Comparison of ENCODE assay signal across 17 cellular contexts in the genomic region with DNA sequence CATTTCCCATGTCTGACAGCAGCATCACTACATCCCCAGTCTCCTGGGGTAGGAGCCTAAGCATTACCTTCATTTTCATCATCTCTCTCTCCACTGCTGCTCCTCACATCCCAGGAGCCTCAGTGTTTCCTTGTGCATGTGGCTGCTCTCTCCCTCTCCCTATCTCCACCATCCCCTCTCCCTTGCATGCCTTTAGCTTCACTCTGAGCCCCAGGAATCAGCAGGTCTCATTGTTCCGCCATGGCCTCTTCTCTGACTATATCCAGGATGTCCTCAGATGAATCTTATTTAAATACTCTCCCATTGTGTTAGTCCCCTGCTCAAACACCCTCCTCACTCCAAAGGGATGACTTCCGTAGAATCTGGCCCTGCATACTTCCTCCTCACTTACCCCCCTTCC.
A peak's percentile ranks its signal among the peaks of the same experiment; 100 is the strongest.
DNase-seq lines count a peak whose midpoint lies in the region; FAIRE-seq and TF ChIP-seq lines count a peak whose summit lies in the region.
"Had no signal": no experiment of that assay in that cellular context is flagged by ENCODE, and none has a peak within 500 bp of the region (broad histone marks: within the 10 kb centered on the region; RNA-seq: fewer than 3 reads in every experiment).

No MANE protein-coding gene starts in this region.

- no peak overlapping the region for H3K4me3 Mint-ChIP-seq in activated naive CD4-positive, alpha-beta T cell treated with anti-CD3 and anti-CD28 coated beads, Interleukin-2, amount 50 U/mL, for 24 hours
- H3K4me3 Mint-ChIP-seq in neural crest cell: no peak overlapping the region
- H3K4me3 Mint-ChIP-seq: CD4-positive, alpha-beta T cell had no signal

- peak overlapping the region; percentile 80 for H3K4me3 ChIP-seq in endocrine pancreas (ENCODE audit: control insufficient read depth, insufficient read depth, low read length)
- H3K4me3 ChIP-seq: A549, GM23248 had no signal

- no peaks in the 10 kb centered on the region for H3K9me3 ChIP-seq in endocrine pancreas (ENCODE audit: control insufficient read depth, low read length)
- H3K9me3 ChIP-seq: A549, Caco-2 had no signal

- no peak for TF ChIP-seq CTCF in neural crest cell (conservative IDR thresholded peaks at IDR 0.05)

- no peaks in the 10 kb centered on the region for H3K4me1 ChIP-seq in endocrine pancreas (ENCODE audit: control insufficient read depth, insufficient read depth, low read length)
- H3K4me1 ChIP-seq: A549, Caco-2 had no signal

- peak overlapping the region; percentile 5 for H3K27ac Mint-ChIP-seq in activated naive CD4-positive, alpha-beta T cell treated with anti-CD3 and anti-CD28 coated beads, Interleukin-2, amount 50 U/mL, for 24 hours
- peak overlapping the region; percentile 54 for H3K27ac Mint-ChIP-seq in neural crest cell (ENCODE audit: unreplicated experiment)
- H3K27ac Mint-ChIP-seq: CD4-positive, alpha-beta T cell had no signal

- H3K9ac ChIP-seq in endocrine pancreas (ENCODE audit: control insufficient read depth, insufficient read depth, low read length): no peak overlapping the region
- H3K9ac ChIP-seq: GM23248 had no signal

- FAIRE-seq in HTR-8/SVneo (lab: Jason Lieb, UNC): no peak
- FAIRE-seq: A549, D721Med, G401.6, GM12891, GM19239 had no signal

- DNase-seq in activated naive CD4-positive, alpha-beta T cell treated with Interleukin-2 at 50 U/mL for 16 hours: no peak
- DNase-seq in neural crest cell (ENCODE audit: low read depth, low spot score): no peak
- no peak for DNase-seq in stimulated activated CD4-positive, alpha-beta T cell treated with anti-CD3 and anti-CD28 coated beads, Interleukin-4, amount 100 ng/mL, for 1 hour
- DNase-seq in SW 1271 (lab: John Stamatoyannopoulos, UW): no peak
- DNase-seq in HTR-8/SVneo (ENCODE audit: insufficient read length, low spot score): no peak
- DNase-seq: AML-193; Caco-2; CD4-positive, alpha-beta T cell; GM23248; H7 had no signal

- H3K27me3 ChIP-seq in endocrine pancreas (ENCODE audit: control insufficient read depth, insufficient read depth, low read length): no peaks in the 10 kb centered on the region

- H3K36me3 ChIP-seq in endocrine pancreas (ENCODE audit: control insufficient read depth, insufficient read depth, low read length): no peaks in the 10 kb centered on the region

- no peaks in the 10 kb centered on the region for H3K36me3 Mint-ChIP-seq in activated naive CD4-positive, alpha-beta T cell treated with anti-CD3 and anti-CD28 coated beads, Interleukin-2, amount 50 U/mL, for 24 hours
- H3K36me3 Mint-ChIP-seq in neural crest cell (ENCODE audit: low read depth): peaks cover 4% of the 10 kb centered on the region

- H3K27me3 Mint-ChIP-seq in activated naive CD4-positive, alpha-beta T cell treated with anti-CD3 and anti-CD28 coated beads, Interleukin-2, amount 50 U/mL, for 24 hours: peaks cover 6% of the 10 kb centered on the region
- H3K27me3 Mint-ChIP-seq in neural crest cell (ENCODE audit: low read depth): no peaks in the 10 kb centered on the region

- H3K9me3 Mint-ChIP-seq in activated naive CD4-positive, alpha-beta T cell treated with anti-CD3 and anti-CD28 coated beads, Interleukin-2, amount 50 U/mL, for 24 hours: no peaks in the 10 kb centered on the region
- H3K9me3 Mint-ChIP-seq in neural crest cell: peaks cover 10% of the 10 kb centered on the region
- H3K9me3 Mint-ChIP-seq: CD4-positive, alpha-beta T cell had no signal

- H3K4me1 Mint-ChIP-seq in activated naive CD4-positive, alpha-beta T cell treated with anti-CD3 and anti-CD28 coated beads, Interleukin-2, amount 50 U/mL, for 24 hours: no peaks in the 10 kb centered on the region
- H3K4me1 Mint-ChIP-seq in neural crest cell: no peaks in the 10 kb centered on the region
